ENCODE assay signal across 19 cellular contexts in genomic region chr12:76270657-76271358, GRCh38.
"Had no signal": no experiment of that assay in that cellular context is flagged by ENCODE, and none has a peak within 500 bp of the region (broad histone marks: within the 10 kb centered on the region; RNA-seq: fewer than 3 reads in every experiment).

No MANE protein-coding gene starts in this region.

- DNase-seq: activated CD4-positive, alpha-beta memory T cell treated with anti-CD3 and anti-CD28 coated beads for 36 hours; activated naive CD8-positive, alpha-beta T cell treated with anti-CD3 and anti-CD28 coated beads, Interleukin-2, amount 10 ng/mL, durations not matched to agents 7 days and 5 days; activated T-cell treated with anti-CD3 and anti-CD28 coated beads, Interleukin-2, amount 50 U/mL, for 72 hours; central memory CD4-positive, alpha-beta T cell; effector memory CD8-positive, alpha-beta T cell; foreskin melanocyte; heart left ventricle; islet precursor cell; left lung; occipital lobe; sigmoid colon; stimulated activated CD4-positive, alpha-beta T cell treated with anti-CD3 and anti-CD28 coated beads, Interleukin-2, amount 100 ng/mL, for 48 hours; stimulated activated naive CD8-positive, alpha-beta T cell treated with anti-CD3 and anti-CD28 coated beads, Interleukin-15, amount 100 ng/mL, for 72 hours; T-helper 17 cell; testis had no signal

- H3K27ac Mint-ChIP-seq: activated CD4-positive, alpha-beta memory T cell treated with anti-CD3 and anti-CD28 coated beads for 36 hours; activated naive CD8-positive, alpha-beta T cell treated with anti-CD3 and anti-CD28 coated beads, Interleukin-2, amount 10 ng/mL, durations not matched to agents 7 days and 5 days; activated T-cell treated with anti-CD3 and anti-CD28 coated beads, Interleukin-2, amount 50 U/mL, for 72 hours; dendritic cell treated with granulocyte-macrophage colony-stimulating factor and Interleukin-4, amounts not matched to agents 40 ng/mL and 50 ng/mL, for 4 days; effector memory CD8-positive, alpha-beta T cell; memory B cell; natural killer cell treated with Interleukin-12 subunit alpha and Interleukin-12 subunit beta and Interleukin-15 and Interleukin-18, amount 100 ng/mL, for 72 hours; stimulated activated naive CD8-positive, alpha-beta T cell treated with anti-CD3 and anti-CD28 coated beads, Interleukin-15, amount 100 ng/mL, for 72 hours; T-helper 17 cell had no signal

- H3K36me3 ChIP-seq: ascending aorta, heart left ventricle, left lung, sigmoid colon had no signal

- H3K27me3 ChIP-seq: ascending aorta, left lung, sigmoid colon, testis had no signal

- H3K4me3 Mint-ChIP-seq: activated CD4-positive, alpha-beta memory T cell treated with anti-CD3 and anti-CD28 coated beads for 36 hours; activated naive CD8-positive, alpha-beta T cell treated with anti-CD3 and anti-CD28 coated beads, Interleukin-2, amount 10 ng/mL, durations not matched to agents 7 days and 5 days; activated T-cell treated with anti-CD3 and anti-CD28 coated beads, Interleukin-2, amount 50 U/mL, for 72 hours; dendritic cell treated with granulocyte-macrophage colony-stimulating factor and Interleukin-4, amounts not matched to agents 40 ng/mL and 50 ng/mL, for 4 days; effector memory CD8-positive, alpha-beta T cell; memory B cell; natural killer cell treated with Interleukin-12 subunit alpha and Interleukin-12 subunit beta and Interleukin-15 and Interleukin-18, amount 100 ng/mL, for 72 hours; stimulated activated naive CD8-positive, alpha-beta T cell treated with anti-CD3 and anti-CD28 coated beads, Interleukin-15, amount 100 ng/mL, for 72 hours; T-helper 17 cell had no signal

- H3K27ac ChIP-seq: ascending aorta, heart left ventricle, left lung, sigmoid colon, testis had no signal

- H3K4me3 ChIP-seq: ascending aorta, heart left ventricle, left lung, sigmoid colon, testis had no signal

- H3K4me1 ChIP-seq: ascending aorta, sigmoid colon, testis had no signal

- ATAC-seq: activated T-cell treated with anti-CD3 and anti-CD28 coated beads, Interleukin-2, amount 50 U/mL, for 72 hours; effector memory CD8-positive, alpha-beta T cell; heart left ventricle; left lung; natural killer cell treated with Interleukin-12 subunit alpha and Interleukin-12 subunit beta and Interleukin-15 and Interleukin-18, amount 100 ng/mL, for 72 hours; stimulated activated naive CD8-positive, alpha-beta T cell treated with anti-CD3 and anti-CD28 coated beads, Interleukin-15, amount 100 ng/mL, for 72 hours; T-helper 17 cell had no signal

- H3K9me3 ChIP-seq: ascending aorta, heart left ventricle, left lung, sigmoid colon, testis had no signal

- H3K9me3 Mint-ChIP-seq: activated CD4-positive, alpha-beta memory T cell treated with anti-CD3 and anti-CD28 coated beads for 36 hours; dendritic cell treated with granulocyte-macrophage colony-stimulating factor and Interleukin-4, amounts not matched to agents 40 ng/mL and 50 ng/mL, for 4 days; effector memory CD8-positive, alpha-beta T cell; memory B cell; natural killer cell treated with Interleukin-12 subunit alpha and Interleukin-12 subunit beta and Interleukin-15 and Interleukin-18, amount 100 ng/mL, for 72 hours; stimulated activated naive CD8-positive, alpha-beta T cell treated with anti-CD3 and anti-CD28 coated beads, Interleukin-15, amount 100 ng/mL, for 72 hours had no signal

- H3K36me3 Mint-ChIP-seq: activated CD4-positive, alpha-beta memory T cell treated with anti-CD3 and anti-CD28 coated beads for 36 hours; activated naive CD8-positive, alpha-beta T cell treated with anti-CD3 and anti-CD28 coated beads, Interleukin-2, amount 10 ng/mL, durations not matched to agents 7 days and 5 days; memory B cell; natural killer cell treated with Interleukin-12 subunit alpha and Interleukin-12 subunit beta and Interleukin-15 and Interleukin-18, amount 100 ng/mL, for 72 hours had no signal

- H3K4me1 Mint-ChIP-seq: memory B cell had no signal
